In the genomic region with DNA sequence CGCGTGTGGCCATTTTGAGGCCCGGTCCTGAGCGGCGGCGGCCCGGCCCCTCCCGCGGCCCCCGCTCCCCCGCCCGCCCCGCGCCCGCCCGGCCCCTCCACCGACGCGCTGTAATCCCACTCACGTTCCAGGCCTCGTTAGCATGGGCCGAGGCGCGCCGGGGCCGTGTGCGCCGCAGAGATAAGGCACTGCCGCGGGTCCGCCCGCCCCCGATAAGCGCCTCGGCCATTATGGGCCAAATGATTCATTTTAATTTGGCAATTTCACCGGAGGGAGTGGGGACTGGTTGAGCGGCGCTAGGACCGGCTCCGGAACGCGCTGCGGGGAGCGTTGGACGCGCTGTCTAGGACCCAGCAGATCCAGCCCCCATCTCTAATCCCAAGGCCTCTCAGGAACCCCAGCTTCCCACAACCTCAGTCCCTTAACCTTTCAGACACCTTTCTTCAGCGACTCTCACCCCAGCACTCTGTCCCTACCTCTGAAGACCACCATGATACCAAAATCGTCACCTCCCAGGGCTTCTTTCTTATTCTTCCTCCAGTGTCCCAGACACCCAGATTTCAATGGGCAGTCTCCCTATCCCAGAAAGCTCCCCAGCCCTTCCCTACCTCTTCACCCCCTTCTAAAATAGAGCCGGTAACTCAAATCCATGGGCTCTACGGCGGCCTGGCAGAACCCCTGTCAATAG, we compare ENCODE assay signal across 1 cellular context.
TF ChIP-seq lines count a peak whose summit lies in the region.

TAL1 (minus strand) TSS at position 39 of the 688 bp plus-strand sequence. CDS start 6,337 bp downstream, outside the sequence.

TF ChIP-seq in K562, 482 proteins besides CTCF, POLR2A, EP300 and RAD21 (continued from another document and continues in another):
- TF ChIP-seq ZBTB26 (CRISPR knock-in tag; IDR thresholded peaks at IDR 0.05) (no peak), TFE3 (CRISPR knock-in tag; IDR thresholded peaks at IDR 0.05) (no peak), ZNF740 (CRISPR knock-in tag; IDR thresholded peaks at IDR 0.05) (no peak), ZNF740 (tag; IDR thresholded peaks at IDR 0.05) (peak in 1 of 2 experiments; percentile 93; a peak in 2 of 4 replicates), ZNF41 (CRISPR knock-in tag; conservative IDR thresholded peaks at IDR 0.05) (no peak; the same call in 1 of the 2 replicates), COPS2 (conservative IDR thresholded peaks at IDR 0.05) (no peak), SRSF1 (IDR thresholded peaks at IDR 0.05; ENCODE audit: low read depth, low read length) (no peak), KDM4B (IDR thresholded peaks at IDR 0.05; ENCODE audit: borderline replicate concordance in 2 of 2, low read depth in 1 of 2) (no peak), ILF3 (IDR thresholded peaks at IDR 0.05; ENCODE audit: borderline replicate concordance) (0 out of 2 replicates have a peak, but pooled peaks have one; percentile 91), ZKSCAN3 (CRISPR knock-in tag; IDR thresholded peaks at IDR 0.05) (no peak), PKNOX1 (IDR thresholded peaks at IDR 0.05) (peak; percentile 17; the same call in 1 of the 2 replicates), CEBPB (tag; IDR thresholded peaks at IDR 0.05) (no peak), HDAC3 (IDR thresholded peaks at IDR 0.05; ENCODE audit: borderline replicate concordance, partially characterized antibody) (peak; percentile 90), ZNF584 (CRISPR knock-in tag; IDR thresholded peaks at IDR 0.05; ENCODE audit: low read depth) (peak; percentile 82; the same call in 1 of the 2 replicates), POLR2B (IDR thresholded peaks at IDR 0.05; ENCODE audit: low read depth, partially characterized antibody) (no peak), ZNF274 (IDR thresholded peaks at IDR 0.05; ENCODE audit: borderline replicate concordance, low read depth, low read length) (no peak), CAMTA2 (CRISPR knock-in tag; conservative IDR thresholded peaks at IDR 0.05) (no peak), PATZ1 (CRISPR knock-in tag; IDR thresholded peaks at IDR 0.05; ENCODE audit: borderline replicate concordance) (no peak), IFI16 (CRISPR knock-in tag; IDR thresholded peaks at IDR 0.05) (no peak), RBM39 (optimal IDR thresholded peaks at IDR 0.05; ENCODE audit: low read depth, low read length) (no peak), MEIS2 (IDR thresholded peaks at IDR 0.05; ENCODE audit: partially characterized antibody) (peak; percentile 88), ZNF445 (CRISPR knock-in tag; IDR thresholded peaks at IDR 0.05; ENCODE audit: low read depth) (no peak), FOXO4 (CRISPR knock-in tag; IDR thresholded peaks at IDR 0.05) (no peak), HBP1 (CRISPR knock-in tag; IDR thresholded peaks at IDR 0.05) (no peak), PYGO2 (tag; IDR thresholded peaks at IDR 0.05) (no peak), BRF2 (IDR thresholded peaks at IDR 0.05; ENCODE audit: borderline replicate concordance, insufficient read depth, insufficient read length) (no peak), MED1 (CRISPR knock-in tag; IDR thresholded peaks at IDR 0.05; ENCODE audit: borderline replicate concordance) (no peak), RBBP5 (IDR thresholded peaks at IDR 0.05; ENCODE audit: borderline replicate concordance, insufficient read depth, low read length, poor library complexity, severe bottlenecking) (no peak), HEY1 (CRISPR knock-in tag; IDR thresholded peaks at IDR 0.05; ENCODE audit: borderline replicate concordance) (peak; percentile 88; the same call in 1 of the 2 replicates)
- TF ChIP-seq, protein P1, sequence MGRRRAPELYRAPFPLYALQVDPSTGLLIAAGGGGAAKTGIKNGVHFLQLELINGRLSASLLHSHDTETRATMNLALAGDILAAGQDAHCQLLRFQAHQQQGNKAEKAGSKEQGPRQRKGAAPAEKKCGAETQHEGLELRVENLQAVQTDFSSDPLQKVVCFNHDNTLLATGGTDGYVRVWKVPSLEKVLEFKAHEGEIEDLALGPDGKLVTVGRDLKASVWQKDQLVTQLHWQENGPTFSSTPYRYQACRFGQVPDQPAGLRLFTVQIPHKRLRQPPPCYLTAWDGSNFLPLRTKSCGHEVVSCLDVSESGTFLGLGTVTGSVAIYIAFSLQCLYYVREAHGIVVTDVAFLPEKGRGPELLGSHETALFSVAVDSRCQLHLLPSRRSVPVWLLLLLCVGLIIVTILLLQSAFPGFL (CRISPR knock-in tag; IDR thresholded peaks at IDR 0.05), result no peak
- TF ChIP-seq, protein P2, sequence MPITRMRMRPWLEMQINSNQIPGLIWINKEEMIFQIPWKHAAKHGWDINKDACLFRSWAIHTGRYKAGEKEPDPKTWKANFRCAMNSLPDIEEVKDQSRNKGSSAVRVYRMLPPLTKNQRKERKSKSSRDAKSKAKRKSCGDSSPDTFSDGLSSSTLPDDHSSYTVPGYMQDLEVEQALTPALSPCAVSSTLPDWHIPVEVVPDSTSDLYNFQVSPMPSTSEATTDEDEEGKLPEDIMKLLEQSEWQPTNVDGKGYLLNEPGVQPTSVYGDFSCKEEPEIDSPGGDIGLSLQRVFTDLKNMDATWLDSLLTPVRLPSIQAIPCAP (CRISPR knock-in tag; IDR thresholded peaks at IDR 0.05; ENCODE audit: borderline replicate concordance), result no peak
- TF ChIP-seq, protein P3, sequence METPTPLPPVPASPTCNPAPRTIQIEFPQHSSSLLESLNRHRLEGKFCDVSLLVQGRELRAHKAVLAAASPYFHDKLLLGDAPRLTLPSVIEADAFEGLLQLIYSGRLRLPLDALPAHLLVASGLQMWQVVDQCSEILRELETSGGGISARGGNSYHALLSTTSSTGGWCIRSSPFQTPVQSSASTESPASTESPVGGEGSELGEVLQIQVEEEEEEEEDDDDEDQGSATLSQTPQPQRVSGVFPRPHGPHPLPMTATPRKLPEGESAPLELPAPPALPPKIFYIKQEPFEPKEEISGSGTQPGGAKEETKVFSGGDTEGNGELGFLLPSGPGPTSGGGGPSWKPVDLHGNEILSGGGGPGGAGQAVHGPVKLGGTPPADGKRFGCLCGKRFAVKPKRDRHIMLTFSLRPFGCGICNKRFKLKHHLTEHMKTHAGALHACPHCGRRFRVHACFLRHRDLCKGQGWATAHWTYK (CRISPR knock-in tag; IDR thresholded peaks at IDR 0.05), result peak; percentile 83; the same call in 1 of the 2 replicates
- TF ChIP-seq, protein P4, sequence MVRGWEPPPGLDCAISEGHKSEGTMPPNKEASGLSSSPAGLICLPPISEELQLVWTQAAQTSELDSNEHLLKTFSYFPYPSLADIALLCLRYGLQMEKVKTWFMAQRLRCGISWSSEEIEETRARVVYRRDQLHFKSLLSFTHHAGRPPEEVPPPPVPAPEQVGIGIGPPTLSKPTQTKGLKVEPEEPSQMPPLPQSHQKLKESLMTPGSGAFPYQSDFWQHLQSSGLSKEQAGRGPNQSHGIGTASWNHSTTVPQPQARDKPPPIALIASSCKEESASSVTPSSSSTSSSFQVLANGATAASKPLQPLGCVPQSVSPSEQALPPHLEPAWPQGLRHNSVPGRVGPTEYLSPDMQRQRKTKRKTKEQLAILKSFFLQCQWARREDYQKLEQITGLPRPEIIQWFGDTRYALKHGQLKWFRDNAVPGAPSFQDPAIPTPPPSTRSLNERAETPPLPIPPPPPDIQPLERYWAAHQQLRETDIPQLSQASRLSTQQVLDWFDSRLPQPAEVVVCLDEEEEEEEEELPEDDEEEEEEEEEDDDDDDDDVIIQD (CRISPR knock-in tag; IDR thresholded peaks at IDR 0.05), result no peak
